In genomic region chr6:51182884-51183283, GRCh38 we compare ENCODE assay signal across 18 cellular contexts.
DNase-seq lines count a peak whose midpoint lies in the region; FAIRE-seq and TF ChIP-seq lines count a peak whose summit lies in the region.
"Had no signal": no experiment of that assay in that cellular context is flagged by ENCODE, and none has a peak within 500 bp of the region (broad histone marks: within the 10 kb centered on the region; RNA-seq: fewer than 3 reads in every experiment).

No MANE protein-coding gene starts in this region.

- H3K36me3 Mint-ChIP-seq in CD4-positive, alpha-beta memory T cell, result no peaks in the 10 kb centered on the region
- H3K36me3 Mint-ChIP-seq: CD8-positive, alpha-beta T cell had no signal

- no peak overlapping the region for H3K27ac Mint-ChIP-seq in CD4-positive, alpha-beta memory T cell
- H3K27ac Mint-ChIP-seq: CD8-positive, alpha-beta T cell had no signal

- POLR2A ChIA-PET in CD4-positive, alpha-beta memory T cell (lab: Charles Lee; ENCODE audit: partially characterized antibody), result no interaction called here

- no peaks in the 10 kb centered on the region for H3K27me3 ChIP-seq in CD4-positive, alpha-beta memory T cell (ENCODE audit: insufficient read depth, low read length)
- H3K27me3 ChIP-seq: BLaER1 had no signal

- H3K36me3 ChIP-seq in kidney (ENCODE audit: control insufficient read depth in 1 of 2, insufficient read depth in 2 of 2, low read length in 2 of 2), result no peaks in the 10 kb centered on the region
- no peaks in the 10 kb centered on the region for H3K36me3 ChIP-seq in CD4-positive, alpha-beta memory T cell (ENCODE audit: insufficient read depth, low read length)
- H3K36me3 ChIP-seq: BLaER1 had no signal

- peaks cover 0 to 10% (median 5%) of the 10 kb centered on the region in 8 donors for H3K9me3 Mint-ChIP-seq in CD4-positive, alpha-beta memory T cell

- no peak overlapping the region for H3K4me3 Mint-ChIP-seq in CD4-positive, alpha-beta memory T cell
- H3K4me3 Mint-ChIP-seq: CD8-positive, alpha-beta T cell had no signal

- intact Hi-C loops in kidney (cut with DNase I), result no loop called here
- intact Hi-C loops in CD4-positive, alpha-beta memory T cell (cut with micrococcal nuclease), result no loop called here

- no peaks in the 10 kb centered on the region for H3K27me3 Mint-ChIP-seq in CD4-positive, alpha-beta memory T cell

- H3K4me1 ChIP-seq in kidney (ENCODE audit: control insufficient read depth in 1 of 2, insufficient read depth in 1 of 2, low read depth in 1 of 2, low read length in 2 of 2), result no peaks in the 10 kb centered on the region
- H3K4me1 ChIP-seq in CD4-positive, alpha-beta memory T cell (ENCODE audit: insufficient read depth, low read length), result no peaks in the 10 kb centered on the region
- H3K4me1 ChIP-seq: BLaER1 had no signal

- peak overlapping the region; percentile 17 to 21 for H3K4me3 ChIP-seq in kidney (ENCODE audit: low read length in 2 of 2)
- H3K4me3 ChIP-seq in CD4-positive, alpha-beta memory T cell (ENCODE audit: low read length in 2 of 2), result no peak overlapping the region
- H3K4me3 ChIP-seq: BLaER1 had no signal

- no peak overlapping the region for H3K27ac ChIP-seq in kidney (ENCODE audit: low read depth in 2 of 2, low read length in 2 of 2)
- H3K27ac ChIP-seq in CD4-positive, alpha-beta memory T cell (ENCODE audit: low read depth, low read length), result no peak overlapping the region
- H3K27ac ChIP-seq: BLaER1 had no signal

- DNase-seq in NCI-H2107 treated with DMSO at 0.1 percent for 48 hours (lab: John Stamatoyannopoulos, UW; ENCODE audit: unreplicated experiment) (peak; percentile 13), NCI-H2107 (lab: John Stamatoyannopoulos, UW) (no peak), COR-L47 (lab: John Stamatoyannopoulos, UW) (peak; percentile 40), NCI-H748 (lab: John Stamatoyannopoulos, UW; ENCODE audit: unreplicated experiment) (peak; percentile 90), kidney (no peak), mesenteric fat pad (ENCODE audit: low spot score) (no peak), activated gamma-delta T cell (lab: John Stamatoyannopoulos, UW) (no peak)
- DNase-seq in CD4-positive, alpha-beta memory T cell, result no peak
- DNase-seq: CD8-positive, alpha-beta T cell; DMS79 treated with DMSO at 0.1 percent for 48 hours; NCI-H1436; NCI-H1930; NCI-H524; Right ventricle myocardium superior; SK-N-SH had no signal

- no peak for FAIRE-seq in kidney (lab: Jason Lieb, UNC)
- FAIRE-seq: A204.1, D721Med had no signal

- H3K9ac ChIP-seq in kidney (ENCODE audit: low read length in 2 of 2), result no peak overlapping the region
- H3K9ac ChIP-seq: BLaER1, SK-N-SH had no signal

- no peaks in the 10 kb centered on the region for H3K4me1 Mint-ChIP-seq in CD4-positive, alpha-beta memory T cell

- no peaks in the 10 kb centered on the region for H3K9me3 ChIP-seq in kidney (ENCODE audit: control insufficient read depth in 1 of 2, low read length in 2 of 2)
- H3K9me3 ChIP-seq in CD4-positive, alpha-beta memory T cell (ENCODE audit: control insufficient read depth in 1 of 2, low read length in 2 of 2), result no peaks in the 10 kb centered on the region
- H3K9me3 ChIP-seq: BLaER1, SK-N-SH had no signal

- CTCF ChIA-PET in CD4-positive, alpha-beta memory T cell (lab: Charles Lee; ENCODE audit: partially characterized antibody), result no interaction called here

- no peak for TF ChIP-seq CTCF in kidney (IDR thresholded peaks at IDR 0.05; ENCODE audit: borderline replicate concordance, extremely low read depth, insufficient read depth)

Comparison
In these comparisons a context has a peak if more than half of its experiments do, and no peak if none do; other contexts are left out.
1. DNase-seq: peak in NCI-H2107 treated with DMSO at 0.1 percent for 48 hours (single experiment), COR-L47 (single experiment) and NCI-H748 (single experiment); none in NCI-H2107 (single experiment), kidney (single experiment), CD4-positive, alpha-beta memory T cell (0 of 5), mesenteric fat pad (single experiment) and activated gamma-delta T cell (single experiment).
2. H3K4me3 ChIP-seq: peak in kidney (2 of 2); none in CD4-positive, alpha-beta memory T cell (0 of 2).